In the genomic region with DNA sequence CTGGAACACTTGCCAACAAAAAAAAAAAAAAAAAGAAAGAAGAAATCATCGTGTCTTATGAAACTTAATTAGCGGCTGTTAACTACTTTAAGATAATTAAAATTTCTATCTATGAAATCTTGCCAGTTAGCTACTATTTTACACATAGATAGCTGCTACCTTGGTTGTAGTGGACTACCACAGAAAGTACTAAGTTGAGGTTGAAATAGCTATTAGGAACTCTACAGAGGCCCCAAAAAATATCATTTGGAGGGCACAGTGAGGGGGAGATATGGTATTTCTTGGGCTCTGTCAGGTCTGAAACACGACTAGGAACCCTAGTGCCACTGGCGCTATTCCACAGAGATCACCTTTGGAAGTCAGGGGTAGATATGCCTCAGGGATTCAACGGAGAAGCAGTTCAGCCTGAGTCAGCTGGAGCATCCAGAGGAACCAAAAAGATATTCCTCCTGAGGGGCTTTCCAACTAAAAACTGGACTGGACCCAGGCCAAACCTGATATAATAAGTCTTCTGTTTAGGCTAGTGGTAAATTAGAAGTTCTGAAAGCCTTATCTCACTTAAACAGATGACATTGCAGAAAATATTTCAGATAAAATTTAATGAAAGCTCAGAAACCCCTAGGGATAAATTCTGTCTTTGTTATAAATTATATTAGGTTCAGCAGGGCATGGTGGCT, we compare ENCODE assay signal across 21 cellular contexts.
DNase-seq lines count a peak whose midpoint lies in the region; ATAC-seq and TF ChIP-seq lines count a peak whose summit lies in the region.
"Had no signal": no experiment of that assay in that cellular context is flagged by ENCODE, and none has a peak within 500 bp of the region (broad histone marks: within the 10 kb centered on the region; RNA-seq: fewer than 3 reads in every experiment).

No MANE protein-coding gene starts in this region.

- DNase-seq in GM23248 (no peak), T1000 (lab: John Stamatoyannopoulos, UW) (peak; percentile 18), esophagus squamous epithelium (lab: John Stamatoyannopoulos, UW) (no peak), osteocyte (ENCODE audit: extremely low spot score, unreplicated experiment) (no peak), T-cell (no peak)
- no peak for DNase-seq in stimulated activated CD4-positive, alpha-beta T cell treated with anti-CD3 and anti-CD28 coated beads, Interleukin-2, amount 100 ng/mL, for 48 hours
- no peak for DNase-seq in activated CD4-positive, CD25-positive, alpha-beta regulatory T cell treated with anti-CD3 and anti-CD28 coated beads, Interleukin-2, amount 50 U/mL, for 72 hours
- DNase-seq in stimulated activated naive B cell treated with anti-CD40 and anti-IgM and Interleukin-4, amounts not matched to agents 10 μg/mL and 1 μg/mL and 100 μg/mL, for 72 hours = no peak
- DNase-seq: activated CD4-positive, alpha-beta T cell treated with anti-CD3 and anti-CD28 coated beads, Interleukin-2, amount 10 ng/mL, durations not matched to agents 7 days and 5 days; activated CD8-positive, alpha-beta memory T cell treated with anti-CD3 and anti-CD28 coated beads, Interleukin-2, amount 50 U/mL, for 48 hours; activated gamma-delta T cell treated with Interleukin-2 at 50 U/mL for 16 hours; COR-L47; islet precursor cell; mesendoderm; NCI-H1930; NCI-H524 had no signal

- H3K9me3 Mint-ChIP-seq in osteocyte (ENCODE audit: unreplicated experiment) (no peaks in the 10 kb centered on the region), T-cell (no peaks in the 10 kb centered on the region)
- H3K9me3 Mint-ChIP-seq in stimulated activated naive B cell treated with anti-CD40 and anti-IgM and Interleukin-4, amounts not matched to agents 10 μg/mL and 1 μg/mL and 100 μg/mL, for 72 hours = no peaks in the 10 kb centered on the region
- H3K9me3 Mint-ChIP-seq: activated CD4-positive, alpha-beta T cell treated with anti-CD3 and anti-CD28 coated beads, Interleukin-2, amount 10 ng/mL, durations not matched to agents 7 days and 5 days; neural crest cell had no signal

- intact Hi-C loops in esophagus squamous epithelium (cut with DNase I) = no loop called here

- CTCF ChIA-PET in T-cell (lab: Charles Lee) = interaction anchor here in 1 of 2 donors (0.7 kb wide), 1 partner anchor 18 kb away, joined by 6 read pairs; no protein-coding TSS in a partner anchor

- H3K4me1 Mint-ChIP-seq in osteocyte (ENCODE audit: unreplicated experiment) = peaks cover 19% of the 10 kb centered on the region
- no peaks in the 10 kb centered on the region for H3K4me1 Mint-ChIP-seq in T-cell
- H3K4me1 Mint-ChIP-seq in stimulated activated naive B cell treated with anti-CD40 and anti-IgM and Interleukin-4, amounts not matched to agents 10 μg/mL and 1 μg/mL and 100 μg/mL, for 72 hours = no peaks in the 10 kb centered on the region
- H3K4me1 Mint-ChIP-seq: activated CD4-positive, alpha-beta T cell treated with anti-CD3 and anti-CD28 coated beads, Interleukin-2, amount 10 ng/mL, durations not matched to agents 7 days and 5 days; neural crest cell had no signal

- H3K27ac ChIP-seq in GM23248 = peak overlapping the region; percentile 85
- peak overlapping the region; percentile 11 to 65 (median 34) for H3K27ac ChIP-seq in esophagus squamous epithelium
- H3K27ac ChIP-seq: vagina had no signal

- H2AFZ ChIP-seq in GM23248 = no peak overlapping the region

- H3K4me3 Mint-ChIP-seq in osteocyte (ENCODE audit: unreplicated experiment) (no peak overlapping the region), T-cell (no peak overlapping the region)
- H3K4me3 Mint-ChIP-seq in stimulated activated naive B cell treated with anti-CD40 and anti-IgM and Interleukin-4, amounts not matched to agents 10 μg/mL and 1 μg/mL and 100 μg/mL, for 72 hours = no peak overlapping the region
- H3K4me3 Mint-ChIP-seq: activated CD4-positive, alpha-beta T cell treated with anti-CD3 and anti-CD28 coated beads, Interleukin-2, amount 10 ng/mL, durations not matched to agents 7 days and 5 days; neural crest cell had no signal

- TF ChIP-seq CTCF in esophagus squamous epithelium (IDR thresholded peaks at IDR 0.05) (no peak), osteocyte (IDR thresholded peaks at IDR 0.05) (no peak)

- peaks cover 73% of the 10 kb centered on the region for H3K79me2 ChIP-seq in GM23248 (ENCODE audit: insufficient read depth)

- peaks cover 45% of the 10 kb centered on the region for H3K36me3 ChIP-seq in GM23248 (ENCODE audit: low read depth)
- H3K36me3 ChIP-seq in esophagus squamous epithelium = peaks cover 0 to 42% (median 0%) of the 10 kb centered on the region in 3 donors

- H3K9me3 ChIP-seq in GM23248 (ENCODE audit: low read depth) = no peaks in the 10 kb centered on the region
- H3K9me3 ChIP-seq in esophagus squamous epithelium = no peaks in the 10 kb centered on the region
- H3K9me3 ChIP-seq: SJSA1, vagina had no signal

- H3K27me3 Mint-ChIP-seq in osteocyte (ENCODE audit: unreplicated experiment) (no peaks in the 10 kb centered on the region), T-cell (no peaks in the 10 kb centered on the region)
- H3K27me3 Mint-ChIP-seq in stimulated activated naive B cell treated with anti-CD40 and anti-IgM and Interleukin-4, amounts not matched to agents 10 μg/mL and 1 μg/mL and 100 μg/mL, for 72 hours = no peaks in the 10 kb centered on the region

- H3K9ac ChIP-seq in GM23248 = peak overlapping the region; percentile 9; the same call in 1 of the 2 replicates

- H3K27ac Mint-ChIP-seq in osteocyte (ENCODE audit: unreplicated experiment) (peak overlapping the region; percentile 81), T-cell (no peak overlapping the region)
- H3K27ac Mint-ChIP-seq in stimulated activated naive B cell treated with anti-CD40 and anti-IgM and Interleukin-4, amounts not matched to agents 10 μg/mL and 1 μg/mL and 100 μg/mL, for 72 hours = no peak overlapping the region
- H3K27ac Mint-ChIP-seq: activated CD4-positive, alpha-beta T cell treated with anti-CD3 and anti-CD28 coated beads, Interleukin-2, amount 10 ng/mL, durations not matched to agents 7 days and 5 days had no signal

- POLR2A ChIA-PET in T-cell (lab: Charles Lee) = no interaction called here

- no peak for TF ChIP-seq POLR2A in esophagus squamous epithelium (IDR thresholded peaks at IDR 0.05)

- no peaks in the 10 kb centered on the region for H3K9me2 ChIP-seq in GM23248 (ENCODE audit: insufficient read depth)

- WGBS in GM23248 (ENCODE audit: low coverage in 1 of 2, low lambda C conversion rate in 2 of 2, missing lambda C conversion rate in 2 of 2), 2 experiments = 65 to 67% methylated on average over 5 of the region's 5 CpGs
- WGBS in esophagus squamous epithelium, 2 donors = 53 to 65% methylated on average over 5 of the region's 5 CpGs

- no peak for ATAC-seq in T-cell (replicated peaks in 1 of 4)
- no peak for ATAC-seq in stimulated activated naive B cell treated with anti-CD40 and anti-IgM and Interleukin-4, amounts not matched to agents 10 μg/mL and 1 μg/mL and 100 μg/mL, for 72 hours (replicated peaks)
- ATAC-seq: GM12878, HepG2 had no signal

- H3K4me1 ChIP-seq in GM23248 (ENCODE audit: insufficient read depth) (peaks cover 25% of the 10 kb centered on the region), esophagus squamous epithelium (peaks cover 0 to 12% (median 2%) of the 10 kb centered on the region in 3 donors)

- peaks cover 78% of the 10 kb centered on the region for H3K36me3 Mint-ChIP-seq in osteocyte (ENCODE audit: unreplicated experiment)
- H3K36me3 Mint-ChIP-seq in T-cell = no peaks in the 10 kb centered on the region
- H3K36me3 Mint-ChIP-seq in stimulated activated naive B cell treated with anti-CD40 and anti-IgM and Interleukin-4, amounts not matched to agents 10 μg/mL and 1 μg/mL and 100 μg/mL, for 72 hours = no peaks in the 10 kb centered on the region

- H4K20me1 ChIP-seq in GM23248 (ENCODE audit: insufficient read depth) = no peaks in the 10 kb centered on the region

- in situ Hi-C loops in GM23248 (cut with MboI) = no loop called here

- H3K27me3 ChIP-seq in GM23248 (replicated peaks; ENCODE audit: insufficient read depth) (no peaks in the 10 kb centered on the region), esophagus squamous epithelium (no peaks in the 10 kb centered on the region)
- H3K27me3 ChIP-seq: SJSA1, vagina had no signal

- H3K4me3 ChIP-seq in GM23248 (no peak overlapping the region), esophagus squamous epithelium (no peak overlapping the region)
- H3K4me3 ChIP-seq: GM12878, SJSA1, vagina had no signal

- peaks cover 29% of the 10 kb centered on the region for H3F3A ChIP-seq in GM23248 (ENCODE audit: insufficient read depth)

- H3K4me2 ChIP-seq in GM23248 (ENCODE audit: unreplicated experiment) = peak overlapping the region; percentile 36
